ENCODE assay signal across 13 cellular contexts in the genomic region with DNA sequence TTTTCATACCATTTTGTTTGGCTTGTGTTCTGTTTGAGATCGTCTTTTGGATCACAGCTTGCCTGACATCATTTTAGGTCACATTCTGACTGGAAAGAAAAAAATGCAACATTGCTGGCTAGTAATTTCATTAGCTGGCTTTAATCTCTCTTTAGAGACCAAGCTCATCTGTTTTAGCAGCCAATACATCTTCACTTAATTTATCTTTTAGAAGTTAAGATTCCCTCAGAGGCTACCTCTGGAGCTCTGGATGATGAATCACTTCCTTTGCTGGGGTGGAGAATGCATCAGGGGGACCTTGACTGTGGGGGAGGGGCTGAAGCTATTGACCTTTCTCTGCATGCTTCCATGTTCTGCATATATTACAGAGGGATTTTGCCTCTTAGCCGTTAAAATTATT.
DNase-seq lines count a peak whose midpoint lies in the region; ATAC-seq and TF ChIP-seq lines count a peak whose summit lies in the region.
"Had no signal": no experiment of that assay in that cellular context is flagged by ENCODE, and none has a peak within 500 bp of the region (broad histone marks: within the 10 kb centered on the region; RNA-seq: fewer than 3 reads in every experiment).

No MANE protein-coding gene starts in this region.

- POLR2A ChIA-PET in BJ (lab: Charles Lee) = no interaction called here

- DNase-seq in BJ (ENCODE audit: low read depth) = peak; percentile 52
- peak; percentile 58 for DNase-seq in MG63
- peak; percentile 85 for DNase-seq in choroid plexus epithelial cell (ENCODE audit: low read depth)
- DNase-seq in activated naive CD4-positive, alpha-beta T cell (lab: John Stamatoyannopoulos, UW) = no peak
- no peak for DNase-seq in activated naive CD4-positive, alpha-beta T cell treated with anti-CD3 and anti-CD28 coated beads, Interleukin-2, amount 50 U/mL, for 16 hours
- DNase-seq in NOMO-1 treated with dmso at 0.1 percent for 144 hours (lab: John Stamatoyannopoulos, UW; ENCODE audit: unreplicated experiment) = no peak
- DNase-seq: activated CD4-positive, alpha-beta T cell treated with anti-CD3 and anti-CD28 coated beads, Interleukin-2, amount 10 ng/mL, durations not matched to agents 7 days and 5 days; CD8-positive, alpha-beta T cell; hippocampal formation; NCI-H1436 treated with DMSO at 0.1 percent for 48 hours; NCI-H774 had no signal

- peaks cover 42% of the 10 kb centered on the region for H3K4me1 ChIP-seq in mesodermal cell (ENCODE audit: control insufficient read depth, insufficient read depth, low read length, poor library complexity, severe bottlenecking)

- ATAC-seq in HG03571 (IDR thresholded peaks at IDR 0.05; ENCODE audit: unreplicated experiment) = no peak
- ATAC-seq: CD8-positive, alpha-beta T cell had no signal

- TF ChIP-seq CTCF in BJ (IDR thresholded peaks at IDR 0.05; ENCODE audit: insufficient read depth, low read depth, low read length) (no peak), choroid plexus epithelial cell (conservative IDR thresholded peaks at IDR 0.05; ENCODE audit: low read depth, low read length) (no peak)

- no peak overlapping the region for H3K4me3 ChIP-seq in BJ (ENCODE audit: low read depth, low read length)
- H3K4me3 ChIP-seq in MG63 = no peak overlapping the region
- no peak overlapping the region for H3K4me3 ChIP-seq in choroid plexus epithelial cell (ENCODE audit: low read depth, low read length)
- H3K4me3 ChIP-seq in mesodermal cell (ENCODE audit: extremely low read depth, insufficient read depth, low read length, poor library complexity, severe bottlenecking) = no peak overlapping the region

- H3K36me3 ChIP-seq in BJ (ENCODE audit: control insufficient read depth, insufficient read depth, low read length) (peaks cover 8% of the 10 kb centered on the region), MG63 (peaks cover 85% of the 10 kb centered on the region), mesodermal cell (ENCODE audit: control insufficient read depth, insufficient read depth, low read length) (peaks cover 81% of the 10 kb centered on the region)

- peak overlapping the region; percentile 52 for H3K27ac ChIP-seq in mesodermal cell (ENCODE audit: low read depth, low read length, severe bottlenecking)

- H3K9me3 ChIP-seq in MG63 (no peaks in the 10 kb centered on the region), mesodermal cell (ENCODE audit: control insufficient read depth, low read length) (no peaks in the 10 kb centered on the region)

- CTCF ChIA-PET in BJ (lab: Yijun Ruan, JAX) = interaction anchor here (0.7 to 4.4 kb wide), 6 partner anchors 14 to 255 kb away, joined by 3 to 41 read pairs (median 4); no protein-coding TSS in a partner anchor

- no peaks in the 10 kb centered on the region for H3K27me3 ChIP-seq in BJ (ENCODE audit: control insufficient read depth, insufficient read depth, low read length)
- no peaks in the 10 kb centered on the region for H3K27me3 ChIP-seq in MG63

- 79% methylated on average over 2 of the region's 2 CpGs; no CpG with 5 or more reads in 1 of the 2 experiments for WGBS in mesodermal cell (ENCODE audit: insufficient coverage in 2 of 2), 2 experiments

Comparison
In these comparisons a context has a peak if more than half of its experiments do, and no peak if none do; other contexts are left out.
1. DNase-seq: peak in BJ (single experiment), MG63 (single experiment) and choroid plexus epithelial cell (single experiment); none in activated naive CD4-positive, alpha-beta T cell (0 of 4), activated naive CD4-positive, alpha-beta T cell treated with anti-CD3 and anti-CD28 coated beads, Interleukin-2, amount 50 U/mL, for 16 hours (single experiment) and NOMO-1 treated with dmso at 0.1 percent for 144 hours (single experiment).